In the genomic region with DNA sequence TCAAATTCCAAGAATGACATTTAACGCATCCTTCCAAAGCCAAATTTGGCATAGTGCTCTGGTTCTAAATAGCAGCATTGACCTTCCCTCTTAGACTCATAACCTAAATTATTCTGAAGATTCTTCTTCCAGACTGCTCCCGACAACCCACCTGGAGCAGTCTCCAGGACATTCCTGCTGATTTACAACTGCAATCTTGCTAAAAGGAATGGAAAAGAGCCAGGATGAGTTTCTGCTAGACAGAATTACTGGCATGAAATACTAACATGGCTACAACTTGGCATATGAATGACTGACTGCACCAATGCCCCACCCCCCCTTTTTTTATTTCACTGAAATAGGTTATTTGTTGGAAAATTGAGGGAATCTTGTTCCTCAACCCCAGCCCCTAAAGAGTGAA, we compare ENCODE assay signal across 20 cellular contexts. TPM values are rescaled to one million over a fixed set of nuclear protein-coding genes. Genes with fewer than 3 reads are reported as not detected.
A peak's percentile ranks its signal among the peaks of the same experiment; 100 is the strongest.
DNase-seq lines count a peak whose midpoint lies in the region; TF ChIP-seq lines count a peak whose summit lies in the region.
"Had no signal": no experiment of that assay in that cellular context is flagged by ENCODE, and none has a peak within 500 bp of the region (broad histone marks: within the 10 kb centered on the region; RNA-seq: fewer than 3 reads in every experiment).

No MANE protein-coding gene starts in this region.

- no peaks in the 10 kb centered on the region for H3K9me3 Mint-ChIP-seq in chondrocyte (ENCODE audit: low read depth)
- no peaks in the 10 kb centered on the region for H3K9me3 Mint-ChIP-seq in endothelial cell (ENCODE audit: unreplicated experiment)
- H3K9me3 Mint-ChIP-seq: CD8-positive, alpha-beta T cell had no signal

- H3K27me3 ChIP-seq in trophoblast cell (ENCODE audit: insufficient read depth, low read length): no peaks in the 10 kb centered on the region
- H3K27me3 ChIP-seq: BLaER1 had no signal

- H3K4me3 Mint-ChIP-seq in chondrocyte (ENCODE audit: unreplicated experiment) (no peak overlapping the region), endothelial cell (ENCODE audit: unreplicated experiment) (no peak overlapping the region)
- H3K4me3 Mint-ChIP-seq: CD8-positive, alpha-beta T cell had no signal

- H3K4me1 ChIP-seq in trophoblast cell (ENCODE audit: control insufficient read depth in 1 of 2, insufficient read depth in 2 of 2, low read length in 2 of 2): peaks cover 18 to 26% of the 10 kb centered on the region in 2 experiments
- H3K4me1 ChIP-seq: BLaER1 had no signal

- no peak overlapping the region for H3K4me2 ChIP-seq in trophoblast cell (ENCODE audit: low read length)
- H3K4me2 ChIP-seq: BLaER1 had no signal

- H3K36me3 Mint-ChIP-seq in chondrocyte (ENCODE audit: low read depth) (peaks cover 3% of the 10 kb centered on the region), endothelial cell (ENCODE audit: low read depth, unreplicated experiment) (no peaks in the 10 kb centered on the region)
- H3K36me3 Mint-ChIP-seq: CD8-positive, alpha-beta T cell had no signal

- no peak overlapping the region for H3K23ac ChIP-seq in trophoblast cell (ENCODE audit: low read length)

- H2BK12ac ChIP-seq in trophoblast cell (ENCODE audit: low read length): peak overlapping the region; percentile 98

- no peaks in the 10 kb centered on the region for H3K9me3 ChIP-seq in trophoblast cell (ENCODE audit: insufficient read depth, low read depth, low read length)
- H3K9me3 ChIP-seq: BLaER1 had no signal

- H2AFZ ChIP-seq in trophoblast cell (ENCODE audit: insufficient read depth, low read length, poor library complexity): peak overlapping the region; percentile 52

- H2BK120ac ChIP-seq in trophoblast cell (ENCODE audit: insufficient read depth, low read length, poor library complexity): peak overlapping the region; percentile 92

- in situ Hi-C loops in G401 (cut with HindIII; ENCODE audit: low sequenced_read_pairs): no loop called here

- peak overlapping the region; percentile 85 for H2AK5ac ChIP-seq in trophoblast cell (ENCODE audit: low read length)

- H3K18ac ChIP-seq in trophoblast cell (ENCODE audit: low read length): peak overlapping the region; percentile 92

- H3K79me1 ChIP-seq in trophoblast cell (ENCODE audit: low read length): peaks cover 51% of the 10 kb centered on the region

- H3K36me3 ChIP-seq in trophoblast cell (ENCODE audit: control insufficient read depth in 1 of 2, insufficient read depth in 2 of 2, low read length in 2 of 2): no peaks in the 10 kb centered on the region
- H3K36me3 ChIP-seq: BLaER1 had no signal

- peak overlapping the region; percentile 96 for H4K91ac ChIP-seq in trophoblast cell (ENCODE audit: low read depth, low read length)

- peaks cover 5% of the 10 kb centered on the region for H3K79me2 ChIP-seq in trophoblast cell (ENCODE audit: control insufficient read depth, insufficient read depth, low read length, poor library complexity)

- peak overlapping the region; percentile 69 for H4K8ac ChIP-seq in trophoblast cell (ENCODE audit: low read depth, low read length)

- peak; percentile 33 for DNase-seq in G401 (ENCODE audit: low spot score)
- peak; percentile 70 for DNase-seq in NCI-H446 treated with DMSO at 0.1 percent for 48 hours (lab: John Stamatoyannopoulos, UW)
- no peak for DNase-seq in chondrocyte (ENCODE audit: low spot score)
- DNase-seq in trophoblast cell: no peak
- DNase-seq in NCI-H345 (lab: John Stamatoyannopoulos, UW): no peak
- no peak for DNase-seq in endothelial cell (ENCODE audit: low spot score)
- no peak for DNase-seq in cerebellar nuclear complex (lab: John Stamatoyannopoulos, UW)
- DNase-seq: CD8-positive, alpha-beta T cell; GOT3; KBM-7; MV-4-11; NCI-H1417; NCI-H187 treated with DMSO at 0.1 percent for 48 hours; NCI-H69; NK-92 treated with Interleukin-12 subunit alpha and Interleukin-12 subunit beta, amount 100 ng/mL, for 24 hours; OCI-M1; SHP77 had no signal

- H3K27me3 Mint-ChIP-seq in chondrocyte (ENCODE audit: low read depth) (no peaks in the 10 kb centered on the region), endothelial cell (ENCODE audit: unreplicated experiment) (peaks cover 4% of the 10 kb centered on the region)

- peak overlapping the region; percentile 86 for H2BK5ac ChIP-seq in trophoblast cell (ENCODE audit: low read depth, low read length, poor library complexity)

- peak overlapping the region; percentile 68 for H3K27ac ChIP-seq in trophoblast cell (ENCODE audit: low read depth, low read length)
- H3K27ac ChIP-seq: BLaER1, SK-N-MC had no signal

- H3K4me1 Mint-ChIP-seq in chondrocyte (ENCODE audit: low read depth): peaks cover 61% of the 10 kb centered on the region
- H3K4me1 Mint-ChIP-seq in endothelial cell (ENCODE audit: unreplicated experiment): no peaks in the 10 kb centered on the region

- peak overlapping the region; percentile 81 for H3K14ac ChIP-seq in trophoblast cell (ENCODE audit: low read length)

- TF ChIP-seq CTCF in chondrocyte (IDR thresholded peaks at IDR 0.05) (no peak), endothelial cell (IDR thresholded peaks at IDR 0.05; ENCODE audit: unreplicated experiment) (no peak)

- WGBS in trophoblast cell (ENCODE audit: extremely low coverage, insufficient coverage, insufficient read length): no CpG with 5 or more reads among the region's 2 CpGs

- no peak overlapping the region for H3K9ac ChIP-seq in trophoblast cell (ENCODE audit: low read length)
- H3K9ac ChIP-seq: BLaER1 had no signal

- no peak overlapping the region for H3K4me3 ChIP-seq in trophoblast cell (ENCODE audit: low read depth, low read length)
- H3K4me3 ChIP-seq: BLaER1, SK-N-MC had no signal

- peak overlapping the region; percentile 69 for H3K4ac ChIP-seq in trophoblast cell (ENCODE audit: low read depth, low read length)

- peak overlapping the region; percentile 7 for H4K12ac ChIP-seq in trophoblast cell (ENCODE audit: low read depth, low read length)

- H3K27ac Mint-ChIP-seq in chondrocyte (ENCODE audit: unreplicated experiment) (peak overlapping the region; percentile 81), endothelial cell (ENCODE audit: unreplicated experiment) (no peak overlapping the region)
- H3K27ac Mint-ChIP-seq: CD8-positive, alpha-beta T cell had no signal

RNA-seq across cellular contexts. Expression of a gene that starts 47.2 kb away (rescaled TPM):
- not detected in 2 replicates for total RNA-seq in G401 (2014; rRNA removed; shearing (Covaris generic))
- total RNA-seq in chondrocyte: 2.0 to 2.3 TPM (median 2.2 TPM) in 3 replicates
- polyA plus RNA-seq in trophoblast cell (2013): 100 and 101 TPM in 2 replicates
- not detected for total RNA-seq in endothelial cell (ENCODE audit: unreplicated experiment)
- total RNA-seq: A673; CD8-positive, alpha-beta T cell had no signal

Comparison
In these comparisons a context has a peak if more than half of its experiments do, and no peak if none do; other contexts are left out.
1. DNase-seq: peak in G401 (single experiment) and NCI-H446 treated with DMSO at 0.1 percent for 48 hours (single experiment); none in chondrocyte (single experiment), trophoblast cell (0 of 2), NCI-H345 (single experiment), endothelial cell (single experiment) and cerebellar nuclear complex (0 of 2).